Comparison of ENCODE assay signal across 23 cellular contexts in genomic region chr18:22005191-22005824, GRCh38.
DNase-seq lines count a peak whose midpoint lies in the region; ATAC-seq, FAIRE-seq and TF ChIP-seq lines count a peak whose summit lies in the region.
"Had no signal": no experiment of that assay in that cellular context is flagged by ENCODE, and none has a peak within 500 bp of the region (broad histone marks: within the 10 kb centered on the region; RNA-seq: fewer than 3 reads in every experiment).

No MANE protein-coding gene starts in this region.

- no peak overlapping the region for H2AFZ ChIP-seq in K562 (ENCODE audit: low read depth, low read length)
- H2AFZ ChIP-seq: GM23248 had no signal

- DNase-seq in K562 (ENCODE audit: extremely low read depth in 1 of 4, low spot score in 3 of 4) (no peak), stromal cell of bone marrow (ENCODE audit: low read depth) (peak; percentile 9), dedifferentiated amniotic fluid mesenchymal stem cell (ENCODE audit: extremely low spot score) (no peak)
- DNase-seq in stimulated activated CD4-positive, alpha-beta T cell treated with anti-CD3 and anti-CD28 coated beads, Interleukin-4, amount 100 ng/mL, for 24 hours = no peak
- DNase-seq: activated CD4-positive, alpha-beta T cell treated with anti-CD3 and anti-CD28 coated beads for 48 hours; activated CD8-positive, alpha-beta memory T cell treated with anti-CD3 and anti-CD28 coated beads, Interleukin-2, amount 50 U/mL, for 4 hours; BE2C; EL; foreskin melanocyte; GM23248; midbrain; NCI-H1436 treated with DMSO at 0.1 percent for 48 hours; NCI-H748 treated with DMSO at 0.1 percent for 48 hours; SHP77 treated with DMSO at 0.1 percent for 48 hours; stimulated activated naive CD8-positive, alpha-beta T cell treated with anti-CD3 and anti-CD28 coated beads, Interleukin-15, Interleukin-2, amounts not matched to agents 100 U/mL and 50 U/mL, for 24 hours; T-cell; transverse colon had no signal

- H3K27ac ChIP-seq in HEK293 (ENCODE audit: extremely low read depth, low read depth, low read length) = no peak overlapping the region
- no peak overlapping the region for H3K27ac ChIP-seq in K562 (ENCODE audit: extremely low read depth, low read depth, low read length)
- H3K27ac ChIP-seq in mesodermal cell (ENCODE audit: low read depth, low read length, severe bottlenecking) = peak overlapping the region; percentile 52
- H3K27ac ChIP-seq: GM23248, neutrophil, transverse colon had no signal

- POLR2A ChIA-PET in HEK293 (lab: Yijun Ruan, JAX) = interaction anchor here (0.6 kb wide), 3 partner anchors 28 to 733 kb away, joined by 3 to 9 read pairs (median 3); no protein-coding TSS in a partner anchor
- POLR2A ChIA-PET in K562 (lab: Yijun Ruan, JAX) = interaction anchor here (1.0 kb wide), 1 partner anchor 189 kb away, joined by 3 read pairs; no protein-coding TSS in a partner anchor

- no peak for TF ChIP-seq RAD21 in K562 (CRISPR knock-in tag; conservative IDR thresholded peaks at IDR 0.05 in 1 of 2, IDR thresholded peaks at IDR 0.05 in 1 of 2)

- no peak overlapping the region for H3K9ac ChIP-seq in K562 (ENCODE audit: insufficient read depth in 1 of 2, low read depth in 2 of 2, low read length in 2 of 2)
- H3K9ac ChIP-seq: GM23248 had no signal

- TF ChIP-seq POLR2A in K562 (conservative IDR thresholded peaks at IDR 0.05) = no peak

- CTCF ChIA-PET in HEK293 (lab: Yijun Ruan, JAX) = interaction anchor here (1.4 to 2.1 kb wide), 3 partner anchors 8 to 13 kb away, joined by 3 to 7 read pairs (median 7); no protein-coding TSS in a partner anchor
- CTCF ChIA-PET in K562 (lab: Yijun Ruan, JAX; ENCODE audit: low intra/inter-chr PET ratio) = interaction anchor here (0.7 kb wide), 1 partner anchor 657 kb away, joined by 3 read pairs; no protein-coding TSS in a partner anchor

- no peak overlapping the region for H3K4me2 ChIP-seq in K562 (ENCODE audit: insufficient read depth, low read length)

- ATAC-seq in K562 (no peak), esophagus mucosa (no peak)
- ATAC-seq: stimulated activated naive CD8-positive, alpha-beta T cell treated with anti-CD3 and anti-CD28 coated beads, Interleukin-15, Interleukin-2, amounts not matched to agents 100 U/mL and 50 U/mL, for 24 hours; T-cell had no signal

- no peak for FAIRE-seq in K562 (lab: Jason Lieb, UNC)
- FAIRE-seq: endothelial cell of umbilical vein had no signal

- H3K9me1 ChIP-seq in K562 (ENCODE audit: control insufficient read depth, insufficient read depth, low read length) = no peaks in the 10 kb centered on the region

- H3K27me3 ChIP-seq in K562 (ENCODE audit: control insufficient read depth in 2 of 2, insufficient read depth in 2 of 2, low read length in 2 of 2) = peaks cover 20 to 26% of the 10 kb centered on the region in 2 experiments; a peak in 4 of 5 replicates
- H3K27me3 ChIP-seq: ascending aorta, BE2C, neutrophil, transverse colon had no signal

- H3K79me2 ChIP-seq in K562 (ENCODE audit: control insufficient read depth, insufficient read depth, low read length) = no peaks in the 10 kb centered on the region

- H3K9me3 ChIP-seq in HEK293 (ENCODE audit: control insufficient read depth, insufficient read depth, low read depth, low read length) (no peaks in the 10 kb centered on the region), K562 (replicated peaks; ENCODE audit: control insufficient read depth, insufficient read depth, low read depth, low read length) (no peaks in the 10 kb centered on the region), mesodermal cell (ENCODE audit: control insufficient read depth, low read length) (no peaks in the 10 kb centered on the region)
- H3K9me3 ChIP-seq: BE2C, neutrophil, transverse colon had no signal

- in situ Hi-C loops in K562 (cut with MboI) = no loop called here

- H3K4me1 ChIP-seq in HEK293 (ENCODE audit: control insufficient read depth, insufficient read depth, low read length) = peaks cover 5% of the 10 kb centered on the region; the same call in 1 of the 2 replicates
- peaks cover 0 to 3% of the 10 kb centered on the region in 2 experiments; a peak in 1 of 5 replicates for H3K4me1 ChIP-seq in K562 (replicated peaks in 1 of 2; ENCODE audit: control insufficient read depth in 2 of 2, insufficient read depth in 2 of 2, low read length in 2 of 2)
- H3K4me1 ChIP-seq in mesodermal cell (ENCODE audit: control insufficient read depth, insufficient read depth, low read length, poor library complexity, severe bottlenecking) = no peaks in the 10 kb centered on the region
- H3K4me1 ChIP-seq: BE2C, transverse colon had no signal

- no TSS peak for BruUV-seq in K562 (replicated peaks; lab: Mats Ljungman, UMichigan)

- no peak for TF ChIP-seq CTCF in HEK293 (tag by site-specific recombination; IDR thresholded peaks at IDR 0.05)
- no peak for TF ChIP-seq CTCF in K562 (IDR thresholded peaks at IDR 0.05 in 2 of 3, conservative IDR thresholded peaks at IDR 0.05 in 1 of 3; ENCODE audit: insufficient read depth in 2 of 3, low read depth in 1 of 3, low read length in 3 of 3)

- TF ChIP-seq EP300 in K562 (IDR thresholded peaks at IDR 0.05; ENCODE audit: low read length) = no peak

- intact Hi-C loops in K562 (cut with micrococcal nuclease) = no loop called here

- H3K36me3 ChIP-seq in HEK293 (ENCODE audit: control insufficient read depth in 2 of 2, insufficient read depth in 1 of 2, low read length in 2 of 2) = no peaks in the 10 kb centered on the region
- H3K36me3 ChIP-seq in K562 (ENCODE audit: control insufficient read depth, insufficient read depth, low read length) = no peaks in the 10 kb centered on the region
- H3K36me3 ChIP-seq in mesodermal cell (ENCODE audit: control insufficient read depth, insufficient read depth, low read length) = no peaks in the 10 kb centered on the region
- H3K36me3 ChIP-seq: ascending aorta, BE2C, neutrophil, transverse colon had no signal

- H4K20me1 ChIP-seq in K562 (replicated peaks; ENCODE audit: control insufficient read depth, insufficient read depth, low read length) = no peaks in the 10 kb centered on the region

- no peak overlapping the region for H3K4me3 ChIP-seq in HEK293 (ENCODE audit: low read depth, low read length)
- no peak overlapping the region for H3K4me3 ChIP-seq in K562
- H3K4me3 ChIP-seq in mesodermal cell (ENCODE audit: extremely low read depth, insufficient read depth, low read length, poor library complexity, severe bottlenecking) = no peak overlapping the region
- H3K4me3 ChIP-seq: ascending aorta, GM23248, transverse colon had no signal

- 4% methylated on average over 4 of the region's 4 CpGs for WGBS in K562 (ENCODE audit: insufficient coverage, low coverage, missing lambda C conversion rate)
- WGBS in mesodermal cell (ENCODE audit: insufficient coverage in 2 of 2), 2 experiments = 82 to 100% methylated on average over 3 of the region's 4 CpGs

TF ChIP-seq in HEK293, 187 proteins besides CTCF, POLR2A, EP300 and RAD21:
- TF ChIP-seq BCL6B (tag by site-specific recombination; IDR thresholded peaks at IDR 0.05) (peak; percentile 20; the same call in 1 of the 2 replicates), ZNF2 (tag by site-specific recombination; IDR thresholded peaks at IDR 0.05) (no peak)

TF ChIP-seq in K562, 482 proteins besides CTCF, POLR2A, EP300 and RAD21 (continues in another document):
- TF ChIP-seq ZNF121 (CRISPR knock-in tag; conservative IDR thresholded peaks at IDR 0.05) (no peak), ZNF407 (IDR thresholded peaks at IDR 0.05; ENCODE audit: low read depth) (no peak)
